20 cellular contexts compared by ENCODE assay signal in genomic region chr15:48720646-48721045, GRCh38.
DNase-seq lines count a peak whose midpoint lies in the region; ATAC-seq, FAIRE-seq and TF ChIP-seq lines count a peak whose summit lies in the region.
"Had no signal": no experiment of that assay in that cellular context is flagged by ENCODE, and none has a peak within 500 bp of the region (broad histone marks: within the 10 kb centered on the region; RNA-seq: fewer than 3 reads in every experiment).

No MANE protein-coding gene starts in this region.

- H3K27ac ChIP-seq in IMR-90 (ENCODE audit: insufficient read depth, low read length) (no peak overlapping the region), HepG2 (ENCODE audit: extremely low read length, insufficient read depth, low read length) (no peak overlapping the region), thyroid gland (no peak overlapping the region)
- H3K27ac ChIP-seq: neutrophil, spleen, tibial artery, WERI-Rb-1 had no signal

- H3K4me1 ChIP-seq in IMR-90 (ENCODE audit: control insufficient read depth, insufficient read depth, low read length) (peaks cover 17% of the 10 kb centered on the region), HepG2 (ENCODE audit: insufficient read depth, low read length) (peaks cover 12% of the 10 kb centered on the region), thyroid gland (no peaks in the 10 kb centered on the region)
- H3K4me1 ChIP-seq: spleen, tibial artery had no signal

- BruUV-seq in IMR-90 (replicated peaks; lab: Mats Ljungman, UMichigan): no TSS peak
- no TSS peak for BruUV-seq in HepG2 (replicated peaks; lab: Mats Ljungman, UMichigan)

- H2BK15ac ChIP-seq in IMR-90 (ENCODE audit: low read depth, low read length): peak overlapping the region; percentile 61; the same call in 1 of the 3 replicates

- TF ChIP-seq CTCF in IMR-90 (conservative IDR thresholded peaks at IDR 0.05; ENCODE audit: low read depth, low read length) (no peak), HepG2 (CRISPR knock-in tag; IDR thresholded peaks at IDR 0.05) (no peak), thyroid gland (IDR thresholded peaks at IDR 0.05) (no peak)

- 0 out of 4 replicates have a peak overlapping the region, but pooled peaks of 1 of the 2 experiments have one; percentile 18 for H4K8ac ChIP-seq in IMR-90 (ENCODE audit: low read depth in 2 of 2, low read length in 2 of 2)

- FAIRE-seq in HepG2 (lab: Jason Lieb, UNC): no peak

- H3K27me3 ChIP-seq in IMR-90 (ENCODE audit: control insufficient read depth, insufficient read depth, low read length) (no peaks in the 10 kb centered on the region), HepG2 (ENCODE audit: control insufficient read depth in 1 of 2, insufficient read depth in 2 of 2, low read length in 2 of 2) (no peaks in the 10 kb centered on the region), thyroid gland (no peaks in the 10 kb centered on the region)
- H3K27me3 ChIP-seq: neutrophil, spleen, tibial artery had no signal

- H3K79me2 ChIP-seq in HepG2 (ENCODE audit: insufficient read depth, low read length): no peaks in the 10 kb centered on the region

- H3K14ac ChIP-seq in IMR-90 (replicated peaks; ENCODE audit: low read depth, low read length): peak overlapping the region; percentile 24; the same call in 1 of the 2 replicates

- TF ChIP-seq RAD21 in IMR-90 (IDR thresholded peaks at IDR 0.05; ENCODE audit: low read length) (no peak), HepG2 (CRISPR knock-in tag; IDR thresholded peaks at IDR 0.05) (no peak)

- H3K4ac ChIP-seq in IMR-90 (ENCODE audit: low read depth, low read length): peak overlapping the region; percentile 42

- H2AK9ac ChIP-seq in IMR-90 (replicated peaks; ENCODE audit: low read depth, low read length, poor library complexity): no peak overlapping the region

- peak overlapping the region; percentile 61; the same call in 1 of the 2 replicates for H3K18ac ChIP-seq in IMR-90 (ENCODE audit: low read depth, low read length)

- WGBS in IMR-90 (ENCODE audit: extremely low coverage in 2 of 2, insufficient read length in 1 of 2), 2 experiments: no CpG with 5 or more reads among the region's 3 CpGs
- 91% methylated on average over 3 of the region's 3 CpGs for WGBS in HepG2 (ENCODE audit: low lambda C conversion rate)
- WGBS in thyroid gland, 2 donors: 94 to 96% methylated on average over 3 of the region's 3 CpGs

- no peaks in the 10 kb centered on the region for H4K20me1 ChIP-seq in IMR-90 (ENCODE audit: insufficient read depth, low read length)
- H4K20me1 ChIP-seq in HepG2 (ENCODE audit: insufficient read depth, low read length): no peaks in the 10 kb centered on the region

- TF ChIP-seq EP300 in HepG2 (IDR thresholded peaks at IDR 0.05; ENCODE audit: low read depth in 2 of 2, low read length in 2 of 2): no peak
- no peak for TF ChIP-seq EP300 in HepG2 (CRISPR knock-in tag; IDR thresholded peaks at IDR 0.05; ENCODE audit: borderline replicate concordance)

- peak overlapping the region; percentile 16; the same call in 1 of the 2 replicates for H4K91ac ChIP-seq in IMR-90 (ENCODE audit: insufficient read depth, low read depth, low read length)

- H3K36me3 ChIP-seq in IMR-90 (ENCODE audit: control insufficient read depth, insufficient read depth, low read length) (no peaks in the 10 kb centered on the region), HepG2 (replicated peaks in 1 of 2; ENCODE audit: control insufficient read depth in 1 of 2, insufficient read depth in 2 of 2, low read length in 2 of 2) (no peaks in the 10 kb centered on the region), thyroid gland (no peaks in the 10 kb centered on the region)
- H3K36me3 ChIP-seq: neutrophil, tibial artery, WERI-Rb-1 had no signal

- dilution Hi-C loops in IMR-90 (cut with HindIII; ENCODE audit: low sequenced_read_pairs, unreplicated experiment): no loop called here

- H2BK120ac ChIP-seq in IMR-90 (ENCODE audit: low read depth, low read length): peak overlapping the region; percentile 86

- intact Hi-C loops in IMR-90 (cut with micrococcal nuclease): loop anchor here (5.0 kb wide), 2 partner anchors 82 to 702 kb away; partner anchors contain the start of gene FGF7
- intact Hi-C loops in HepG2 (cut with micrococcal nuclease; ENCODE audit: unreplicated experiment): no loop called here
- intact Hi-C loops in thyroid gland (cut with DNase I): no loop called here

- H3K9me1 ChIP-seq in IMR-90 (ENCODE audit: insufficient read depth, low read length): peaks cover 17% of the 10 kb centered on the region

- 0 out of 2 replicates have a peak overlapping the region, but pooled peaks have one; percentile 44 for H3K23ac ChIP-seq in IMR-90 (ENCODE audit: low read depth, low read length)

- CTCF ChIA-PET in IMR-90 (lab: Yijun Ruan, JAX) (no interaction called here), HepG2 (lab: Yijun Ruan, JAX; ENCODE audit: low intra/inter-chr PET ratio, low total read pairs) (no interaction called here)

- POLR2A ChIA-PET in IMR-90 (lab: Charles Lee; ENCODE audit: unreplicated experiment): no interaction called here
- POLR2A ChIA-PET in HepG2 (lab: Yijun Ruan, JAX): no interaction called here

- H3K79me1 ChIP-seq in IMR-90 (ENCODE audit: low read depth in 1 of 2, low read length in 2 of 2): peaks cover 0 to 8% of the 10 kb centered on the region in 2 experiments; a peak in 1 of 4 replicates

- H3K9me3 ChIP-seq in IMR-90 (ENCODE audit: control insufficient read depth, insufficient read depth, low read length) (no peaks in the 10 kb centered on the region; the same call in 1 of the 2 replicates), HepG2 (ENCODE audit: low read length) (peaks cover 3% of the 10 kb centered on the region), thyroid gland (no peaks in the 10 kb centered on the region)

- ATAC-seq in IMR-90 (ENCODE audit: low read depth) (no peak), HepG2 (no peak), HG03521 (IDR thresholded peaks at IDR 0.05; ENCODE audit: unreplicated experiment) (no peak)

- peak overlapping the region; percentile 27 for H2BK5ac ChIP-seq in IMR-90 (ENCODE audit: low read depth, low read length, poor library complexity, severe bottlenecking)

- peak overlapping the region; percentile 31; the same call in 1 of the 2 replicates for H4K5ac ChIP-seq in IMR-90 (ENCODE audit: low read depth, low read length)

- H2AK5ac ChIP-seq in IMR-90 (ENCODE audit: low read depth, low read length): peak overlapping the region; percentile 21; the same call in 1 of the 2 replicates

- H3K4me2 ChIP-seq in IMR-90 (ENCODE audit: low read depth, low read length) (no peak overlapping the region), HepG2 (ENCODE audit: low read depth, low read length) (no peak overlapping the region)

- H3K56ac ChIP-seq in IMR-90 (ENCODE audit: extremely low read depth, insufficient read depth, low read length): no peak overlapping the region

- H3K9ac ChIP-seq in IMR-90 (ENCODE audit: low read depth, low read length) (no peak overlapping the region), HepG2 (ENCODE audit: insufficient read depth, low read depth, low read length) (no peak overlapping the region)

- DNase-seq in EH (ENCODE audit: low read depth): peak; percentile 41
- no peak for DNase-seq in IMR-90
- peak; percentile 57 for DNase-seq in dedifferentiated amniotic fluid mesenchymal stem cell (ENCODE audit: extremely low spot score)
- no peak for DNase-seq in HepG2 (ENCODE audit: low spot score)
- no peak for DNase-seq in NCI-H69 (lab: John Stamatoyannopoulos, UW)
- no peak for DNase-seq in glomerular visceral epithelial cell (ENCODE audit: extremely low spot score)
- DNase-seq in thyroid gland: no peak
- DNase-seq: activated effector memory CD4-positive, alpha-beta T cell treated with Interleukin-2 at 50 U/mL for 16 hours; CD4-positive, alpha-beta memory T cell; mammary epithelial cell; NCI-H1092 treated with DMSO at 0.1 percent for 48 hours; NCI-H1930; NCI-H345; spleen; stimulated activated CD4-positive, alpha-beta T cell treated with anti-CD3 and anti-CD28 coated beads, Interleukin-4, amount 100 ng/mL, for 1 hour; stimulated activated naive CD4-positive, alpha-beta T cell; WERI-Rb-1 had no signal

- H2AFZ ChIP-seq in IMR-90 (replicated peaks; ENCODE audit: low read length, poor library complexity): no peak overlapping the region
- no peak overlapping the region for H2AFZ ChIP-seq in HepG2 (ENCODE audit: low read length)

- in situ Hi-C loops in IMR-90 (cut with MboI; ENCODE audit: low sequenced_read_pairs) (loop anchor here (25.0 kb wide), 1 partner anchor 1417 kb away; no protein-coding TSS in a partner anchor), HepG2 (cut with HindIII; ENCODE audit: extremely low pct_ligation_motif_present, low pct_unique_long_range_greater_than_20kb) (no loop called here)

- no peak overlapping the region for H3K4me3 ChIP-seq in IMR-90 (ENCODE audit: insufficient read depth, low read depth, low read length)
- H3K4me3 ChIP-seq in HepG2 (replicated peaks in 1 of 3; ENCODE audit: insufficient read depth in 1 of 3, low read depth in 2 of 3, low read length in 3 of 3): no peak overlapping the region
- H3K4me3 ChIP-seq in thyroid gland (replicated peaks in 1 of 3): no peak overlapping the region
- H3K4me3 ChIP-seq: spleen, tibial artery had no signal

- TF ChIP-seq POLR2A in IMR-90 (IDR thresholded peaks at IDR 0.05; ENCODE audit: low read depth, low read length) (no peak), HepG2 (IDR thresholded peaks at IDR 0.05; ENCODE audit: insufficient read depth in 1 of 2, low read depth in 2 of 2, low read length in 2 of 2) (no peak), thyroid gland (IDR thresholded peaks at IDR 0.05) (no peak)

- H2BK20ac ChIP-seq in IMR-90 (ENCODE audit: low read depth, low read length): peak overlapping the region; percentile 77

TF ChIP-seq in IMR-90, 13 proteins besides CTCF, POLR2A, EP300 and RAD21:
- TF ChIP-seq CEBPB (IDR thresholded peaks at IDR 0.05; ENCODE audit: low read depth, low read length) (peak; percentile 72), RFX5 (IDR thresholded peaks at IDR 0.05; ENCODE audit: low read depth, low read length) (no peak)

TF ChIP-seq in HepG2, 621 proteins besides CTCF, POLR2A, EP300 and RAD21:
- TF ChIP-seq GATAD1 (CRISPR knock-in tag; IDR thresholded peaks at IDR 0.05) (no peak), ZSCAN30 (CRISPR knock-in tag; IDR thresholded peaks at IDR 0.05) (no peak), CEBPB (IDR thresholded peaks at IDR 0.05; ENCODE audit: borderline replicate concordance, low read depth, low read length) (peak; percentile 68), ZNF3 (CRISPR knock-in tag; IDR thresholded peaks at IDR 0.05) (no peak), ZNF292 (CRISPR knock-in tag; IDR thresholded peaks at IDR 0.05; ENCODE audit: borderline replicate concordance, low read depth) (no peak)

Comparison
In these comparisons a context has a peak if more than half of its experiments do, and no peak if none do; other contexts are left out.
1. DNase-seq: peak in EH (single experiment) and dedifferentiated amniotic fluid mesenchymal stem cell (single experiment); none in IMR-90 (single experiment), HepG2 (single experiment), NCI-H69 (single experiment), glomerular visceral epithelial cell (single experiment) and thyroid gland (0 of 2).